Comparison of ENCODE assay signal across 8 cellular contexts in genomic region chr11:78416285-78417174, GRCh38. TPM values are rescaled to one million over a fixed set of nuclear protein-coding genes. Genes with fewer than 3 reads are reported as not detected.
DNase-seq lines count a peak whose midpoint lies in the region; ATAC-seq lines count a peak whose summit lies in the region.

No MANE protein-coding gene starts in this region.

- POLR2A ChIA-PET in activated CD8-positive, alpha-beta T cell treated with anti-CD3 and anti-CD28 coated beads, Interleukin-2, amount 10 ng/mL, durations not matched to agents 7 days and 5 days (lab: Charles Lee) = interaction anchor here (0.8 kb wide), 1 partner anchor 277 kb away, joined by 5 read pairs; the partner anchor contains the start of gene ALG8

- peaks cover 23% of the 10 kb centered on the region for H3K27me3 Mint-ChIP-seq in activated CD8-positive, alpha-beta T cell treated with anti-CD3 and anti-CD28 coated beads, Interleukin-2, amount 10 ng/mL, durations not matched to agents 7 days and 5 days (ENCODE audit: low read depth)

- no peaks in the 10 kb centered on the region for H3K9me3 Mint-ChIP-seq in activated CD8-positive, alpha-beta T cell treated with anti-CD3 and anti-CD28 coated beads, Interleukin-2, amount 10 ng/mL, durations not matched to agents 7 days and 5 days (ENCODE audit: insufficient read depth)

- peak overlapping the region; percentile 93 for H3K4me3 Mint-ChIP-seq in activated CD8-positive, alpha-beta T cell treated with anti-CD3 and anti-CD28 coated beads, Interleukin-2, amount 10 ng/mL, durations not matched to agents 7 days and 5 days

- DNase-seq in C1 segment of cervical spinal cord (lab: John Stamatoyannopoulos, UW) (peak; percentile 26 to 90 (median 76)), HK-2 (ENCODE audit: unreplicated experiment) (peak; percentile 77), NCI-H82 treated with DMSO at 0.1 percent for 48 hours (lab: John Stamatoyannopoulos, UW; ENCODE audit: unreplicated experiment) (peak; percentile 47), medulla oblongata (ENCODE audit: extremely low spot score) (peak; percentile 91)
- DNase-seq in activated CD8-positive, alpha-beta T cell treated with anti-CD3 and anti-CD28 coated beads, Interleukin-2, amount 10 ng/mL, durations not matched to agents 7 days and 5 days = peak; percentile 83
- peak; percentile 67 for DNase-seq in effector CD4-positive, alpha-beta T cell
- peak; percentile 34 to 65 (median 59) for DNase-seq in stimulated activated CD4-positive, alpha-beta T cell treated with anti-CD3 and anti-CD28 coated beads, TNF-alpha, amount 100 ng/mL, for 48 hours (ENCODE audit: low read depth in 3 of 3)

- H3K27ac Mint-ChIP-seq in activated CD8-positive, alpha-beta T cell treated with anti-CD3 and anti-CD28 coated beads, Interleukin-2, amount 10 ng/mL, durations not matched to agents 7 days and 5 days = peak overlapping the region; percentile 84

- H3K36me3 Mint-ChIP-seq in activated CD8-positive, alpha-beta T cell treated with anti-CD3 and anti-CD28 coated beads, Interleukin-2, amount 10 ng/mL, durations not matched to agents 7 days and 5 days (ENCODE audit: low read depth) = no peaks in the 10 kb centered on the region

- H3K4me1 Mint-ChIP-seq in activated CD8-positive, alpha-beta T cell treated with anti-CD3 and anti-CD28 coated beads, Interleukin-2, amount 10 ng/mL, durations not matched to agents 7 days and 5 days (ENCODE audit: low read depth) = peaks cover 43% of the 10 kb centered on the region

- CTCF ChIA-PET in activated CD8-positive, alpha-beta T cell treated with anti-CD3 and anti-CD28 coated beads, Interleukin-2, amount 10 ng/mL, durations not matched to agents 7 days and 5 days (lab: Charles Lee) = interaction anchor here (0.6 to 7.2 kb wide), 14 partner anchors 8 to 277 kb away, joined by 3 to 136 read pairs (median 6); partner anchors contain the start of genes ALG8 and NARS2

- ATAC-seq in GM19455 (IDR thresholded peaks at IDR 0.05; ENCODE audit: unreplicated experiment) = peak; percentile 52
- ATAC-seq in activated CD8-positive, alpha-beta T cell treated with anti-CD3 and anti-CD28 coated beads, Interleukin-2, amount 10 ng/mL, durations not matched to agents 7 days and 5 days = peak; percentile 61

RNA-seq across cellular contexts. Expression of gene GAB2, which starts 1.1 kb away (rescaled TPM):
- 1 to 10 TPM; 7.6 to 9.8 TPM for total RNA-seq in activated CD8-positive, alpha-beta T cell treated with anti-CD3 and anti-CD28 coated beads, Interleukin-2, amount 10 ng/mL, durations not matched to agents 7 days and 5 days

Comparison
In these comparisons a context has a peak if more than half of its experiments do, and no peak if none do; other contexts are left out.
1. Peak in every context shown above with its lines: DNase-seq and ATAC-seq.